ENCODE assay signal across 10 cellular contexts in genomic region chr9:133342083-133342406, GRCh38. TPM values are rescaled to one million over a fixed set of nuclear protein-coding genes. Genes with fewer than 3 reads are reported as not detected.
A peak's percentile ranks its signal among the peaks of the same experiment; 100 is the strongest.
DNase-seq lines count a peak whose midpoint lies in the region; ATAC-seq and TF ChIP-seq lines count a peak whose summit lies in the region.
"Had no signal": no experiment of that assay in that cellular context is flagged by ENCODE, and none has a peak within 500 bp of the region (broad histone marks: within the 10 kb centered on the region; RNA-seq: fewer than 3 reads in every experiment).

No MANE protein-coding gene starts in this region.

- peaks cover 8% of the 10 kb centered on the region for H3K4me1 Mint-ChIP-seq in glutamatergic neuron (ENCODE audit: low read depth, unreplicated experiment)

- H3K4me3 Mint-ChIP-seq in glutamatergic neuron (ENCODE audit: unreplicated experiment) = no peak overlapping the region

- no peaks in the 10 kb centered on the region for H3K36me3 Mint-ChIP-seq in glutamatergic neuron (ENCODE audit: unreplicated experiment)

- peaks cover 6% of the 10 kb centered on the region for H3K27me3 Mint-ChIP-seq in glutamatergic neuron (ENCODE audit: unreplicated experiment)

- no peaks in the 10 kb centered on the region for H3K9me3 ChIP-seq in left ventricle myocardium inferior (replicated peaks)
- H3K9me3 ChIP-seq in aorta (ENCODE audit: control insufficient read depth, low read length) = no peaks in the 10 kb centered on the region
- H3K9me3 ChIP-seq: right lobe of liver, vagina had no signal

- ATAC-seq in Right ventricle myocardium superior (ENCODE audit: poor library complexity) (no peak), aorta (ENCODE audit: low FRiP score) (peak; percentile 2), GM18858 (IDR thresholded peaks at IDR 0.05; ENCODE audit: unreplicated experiment) (no peak), HG02610 (IDR thresholded peaks at IDR 0.05; ENCODE audit: unreplicated experiment) (no peak)

- H3K36me3 ChIP-seq in left ventricle myocardium inferior = peaks cover 53% of the 10 kb centered on the region
- no peaks in the 10 kb centered on the region for H3K36me3 ChIP-seq in aorta (ENCODE audit: control insufficient read depth in 1 of 2, insufficient read depth in 2 of 2, low read length in 1 of 2)

- WGBS in aorta, 2 donors = 71 to 79% methylated on average over 12 of the region's 12 CpGs

- no peak for TF ChIP-seq CTCF in left ventricle myocardium inferior (IDR thresholded peaks at IDR 0.05; ENCODE audit: borderline replicate concordance)
- peak; percentile 46 for TF ChIP-seq CTCF in VCaP (conservative IDR thresholded peaks at IDR 0.05)
- TF ChIP-seq CTCF in glutamatergic neuron (IDR thresholded peaks at IDR 0.05; ENCODE audit: partially characterized antibody, unreplicated experiment) = peak; percentile 25

- H3K27me3 ChIP-seq in left ventricle myocardium inferior (ENCODE audit: low read depth) (no peaks in the 10 kb centered on the region), aorta (ENCODE audit: control insufficient read depth in 1 of 2, insufficient read depth in 2 of 2, low read length in 1 of 2) (no peaks in the 10 kb centered on the region)
- H3K27me3 ChIP-seq: right lobe of liver, vagina had no signal

- no peak overlapping the region for H3K27ac Mint-ChIP-seq in glutamatergic neuron (ENCODE audit: unreplicated experiment)

- intact Hi-C loops in left ventricle myocardium inferior (cut with micrococcal nuclease) (no loop called here), Right ventricle myocardium superior (cut with DNase I) (no loop called here), aorta (cut with DNase I) (loop anchor here in 1 of 2 donors (10.0 kb wide), 1 partner anchor 673 kb away; no protein-coding TSS in a partner anchor)

- peaks cover 1% of the 10 kb centered on the region for H3K9me3 Mint-ChIP-seq in glutamatergic neuron (ENCODE audit: unreplicated experiment)

- H3K4me3 ChIP-seq in left ventricle myocardium inferior (no peak overlapping the region), aorta (ENCODE audit: low read length in 2 of 2) (no peak overlapping the region)
- H3K4me3 ChIP-seq: right lobe of liver, vagina had no signal

- peaks cover 21% of the 10 kb centered on the region for H3K4me1 ChIP-seq in left ventricle myocardium inferior
- peaks cover 0 to 3% of the 10 kb centered on the region in 2 donors for H3K4me1 ChIP-seq in aorta (ENCODE audit: control insufficient read depth in 1 of 2, insufficient read depth in 2 of 2, low read length in 2 of 2)

- peak overlapping the region; percentile 33 for H3K27ac ChIP-seq in left ventricle myocardium inferior (replicated peaks)
- H3K27ac ChIP-seq in VCaP = no peak overlapping the region; the same call in 1 of the 2 replicates
- no peak overlapping the region for H3K27ac ChIP-seq in aorta (ENCODE audit: low read depth in 1 of 2, low read length in 2 of 2)
- H3K27ac ChIP-seq: right lobe of liver, vagina had no signal

- DNase-seq in left ventricle myocardium inferior (no peak), Right ventricle myocardium superior (no peak), glutamatergic neuron (peak; percentile 36), aorta (no peak), UCSD-AML1 (lab: John Stamatoyannopoulos, UW; ENCODE audit: unreplicated experiment) (no peak)

RNA-seq across cellular contexts. Expression of gene MED22, which starts 5.9 kb away (rescaled TPM):
- 18.4 TPM for total RNA-seq in left ventricle myocardium inferior
- total RNA-seq in Right ventricle myocardium superior = 19.2 TPM
- 35.7 TPM for total RNA-seq in glutamatergic neuron (ENCODE audit: unreplicated experiment)
- 10 to 100 TPM; 18.6 to 37.0 TPM for total RNA-seq in aorta
- polyA plus RNA-seq in aorta = 10 to 100 TPM; 10.8 to 30.3 TPM

RNA-seq across cellular contexts. Expression of gene RPL7A, which starts 6.0 kb away (rescaled TPM):
- 859 TPM for total RNA-seq in left ventricle myocardium inferior
- total RNA-seq in Right ventricle myocardium superior = 834 TPM
- 1,442 TPM for total RNA-seq in glutamatergic neuron (ENCODE audit: unreplicated experiment)
- 1,000 to 10,000 TPM; 1,304 to 1,328 TPM for total RNA-seq in aorta
- 1,000 to 10,000 TPM; 2,763 to 3,584 TPM for polyA plus RNA-seq in aorta

RNA-seq across cellular contexts. Expression of gene SURF6, which starts 6.1 kb away (rescaled TPM):
- total RNA-seq in left ventricle myocardium inferior (11.6 TPM), Right ventricle myocardium superior (11.1 TPM), glutamatergic neuron (ENCODE audit: unreplicated experiment) (15.0 TPM), aorta (10 to 100 TPM; 13.3 to 16.3 TPM)
- polyA plus RNA-seq in aorta = 10 to 100 TPM; 15.7 to 23.6 TPM

RNA-seq across cellular contexts. Expression of gene SURF1, which starts 14.2 kb away (rescaled TPM):
- total RNA-seq in left ventricle myocardium inferior (60.7 TPM), Right ventricle myocardium superior (55.4 TPM), glutamatergic neuron (ENCODE audit: unreplicated experiment) (56.1 TPM), aorta (10 to 100 TPM; 29.2 to 41.2 TPM)
- 10 to 100 TPM; 79.5 to 85.4 TPM for polyA plus RNA-seq in aorta

RNA-seq across cellular contexts. Expression of gene SURF2, which starts 14.3 kb away (rescaled TPM):
- total RNA-seq in left ventricle myocardium inferior (17.4 TPM), Right ventricle myocardium superior (14.0 TPM), glutamatergic neuron (ENCODE audit: unreplicated experiment) (24.0 TPM), aorta (1 to 10 TPM; 9.2 to 9.9 TPM)
- 10 to 100 TPM; 26.6 to 29.2 TPM for polyA plus RNA-seq in aorta
